23 cellular contexts compared by ENCODE assay signal in the genomic region with DNA sequence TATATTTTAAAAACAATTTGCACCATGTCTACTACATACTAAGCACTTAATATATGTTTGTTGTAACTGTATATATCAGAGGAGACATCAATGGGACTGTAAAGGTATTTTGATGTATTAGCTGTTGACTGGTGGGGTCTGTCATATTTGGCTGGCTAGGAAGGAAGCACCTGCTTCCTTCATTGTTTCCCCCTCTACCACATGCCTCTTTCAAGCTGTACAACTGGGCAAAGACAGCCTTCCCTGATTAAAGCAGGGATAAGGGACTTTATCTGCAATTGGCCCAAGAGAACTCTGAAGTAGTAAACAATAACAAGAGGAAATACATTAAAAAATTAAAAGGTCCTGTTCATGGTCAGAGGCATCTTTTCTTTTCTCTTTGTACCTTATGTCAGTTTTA. TPM values are rescaled to one million over a fixed set of nuclear protein-coding genes. Genes with fewer than 3 reads are reported as not detected.
A peak's percentile ranks its signal among the peaks of the same experiment; 100 is the strongest.
DNase-seq lines count a peak whose midpoint lies in the region; ATAC-seq and TF ChIP-seq lines count a peak whose summit lies in the region.
"Had no signal": no experiment of that assay in that cellular context is flagged by ENCODE, and none has a peak within 500 bp of the region (broad histone marks: within the 10 kb centered on the region; RNA-seq: fewer than 3 reads in every experiment).

No MANE protein-coding gene starts in this region.

- no peak overlapping the region for H4K91ac ChIP-seq in trophoblast cell (ENCODE audit: low read depth, low read length)

- H3K27ac Mint-ChIP-seq in activated naive CD8-positive, alpha-beta T cell treated with anti-CD3 and anti-CD28 coated beads, Interleukin-2, amount 10 ng/mL, durations not matched to agents 7 days and 5 days: no peak overlapping the region
- no peak overlapping the region for H3K27ac Mint-ChIP-seq in activated naive CD8-positive, alpha-beta T cell treated with anti-CD3 and anti-CD28 coated beads for 36 hours

- H3K36me3 ChIP-seq in trophoblast cell (ENCODE audit: control insufficient read depth in 1 of 2, insufficient read depth in 2 of 2, low read length in 2 of 2): no peaks in the 10 kb centered on the region
- H3K36me3 ChIP-seq: HAP-1 had no signal

- peaks cover 54% of the 10 kb centered on the region for H3K4me1 Mint-ChIP-seq in activated naive CD8-positive, alpha-beta T cell treated with anti-CD3 and anti-CD28 coated beads, Interleukin-2, amount 10 ng/mL, durations not matched to agents 7 days and 5 days
- peaks cover 60% of the 10 kb centered on the region for H3K4me1 Mint-ChIP-seq in activated naive CD8-positive, alpha-beta T cell treated with anti-CD3 and anti-CD28 coated beads for 36 hours

- no peak overlapping the region for H2AFZ ChIP-seq in trophoblast cell (ENCODE audit: insufficient read depth, low read length, poor library complexity)

- no peak overlapping the region for H3K14ac ChIP-seq in trophoblast cell (ENCODE audit: low read length)

- no peak overlapping the region for H3K4me3 ChIP-seq in Jurkat, Clone E6-1 (ENCODE audit: low read length)
- no peak overlapping the region for H3K4me3 ChIP-seq in trophoblast cell (ENCODE audit: low read depth, low read length)
- H3K4me3 ChIP-seq: A549, HAP-1 had no signal

- H3K27me3 ChIP-seq in trophoblast cell (ENCODE audit: insufficient read depth, low read length): no peaks in the 10 kb centered on the region

- no peak for DNase-seq in activated naive CD8-positive, alpha-beta T cell treated with anti-CD3 and anti-CD28 coated beads, Interleukin-2, amount 10 ng/mL, durations not matched to agents 7 days and 5 days
- no peak for DNase-seq in activated naive CD8-positive, alpha-beta T cell treated with anti-CD3 and anti-CD28 coated beads for 36 hours
- DNase-seq in Jurkat, Clone E6-1 (ENCODE audit: low read depth, low spot score): peak; percentile 61
- peak; percentile 71 to 88 for DNase-seq in dermis microvascular lymphatic vessel endothelial cell (ENCODE audit: low read depth in 2 of 2)
- DNase-seq in pulmonary artery endothelial cell (ENCODE audit: low read depth, low spot score): peak; percentile 63
- DNase-seq in GM13976 (ENCODE audit: low spot score): no peak
- no peak for DNase-seq in trophoblast cell
- DNase-seq in NCI-H2107 treated with DMSO at 0.1 percent for 48 hours (lab: John Stamatoyannopoulos, UW; ENCODE audit: unreplicated experiment): no peak
- DNase-seq: Calu3; CD4-positive, CD25-positive, alpha-beta regulatory T cell; DMS79; NCI-H1105 treated with DMSO at 0.1 percent for 48 hours; NCI-H1694 treated with DMSO at 0.1 percent for 48 hours; NCI-H2107; NCI-H226; NCI-H526; NK-92 treated with Interleukin-12 subunit alpha and Interleukin-12 subunit beta, amount 100 ng/mL, for 24 hours; SHP77; SK-N-SH had no signal

- H3K18ac ChIP-seq in trophoblast cell (ENCODE audit: low read length): no peak overlapping the region

- H3K4ac ChIP-seq in trophoblast cell (ENCODE audit: low read depth, low read length): no peak overlapping the region

- no peaks in the 10 kb centered on the region for H3K9me3 ChIP-seq in trophoblast cell (ENCODE audit: insufficient read depth, low read depth, low read length)
- H3K9me3 ChIP-seq: A549, HAP-1, SK-N-SH had no signal

- in situ Hi-C loops in GM13976 (cut with MboI; ENCODE audit: low sequenced_read_pairs, unreplicated experiment): no loop called here

- no peak overlapping the region for H2AK5ac ChIP-seq in trophoblast cell (ENCODE audit: low read length)

- H3K36me3 Mint-ChIP-seq in activated naive CD8-positive, alpha-beta T cell treated with anti-CD3 and anti-CD28 coated beads, Interleukin-2, amount 10 ng/mL, durations not matched to agents 7 days and 5 days: peaks cover 7% of the 10 kb centered on the region
- no peaks in the 10 kb centered on the region for H3K36me3 Mint-ChIP-seq in activated naive CD8-positive, alpha-beta T cell treated with anti-CD3 and anti-CD28 coated beads for 36 hours
- H3K36me3 Mint-ChIP-seq: CD4-positive, CD25-positive, alpha-beta regulatory T cell had no signal

- no peaks in the 10 kb centered on the region for H3K79me1 ChIP-seq in trophoblast cell (ENCODE audit: low read length)

- H3K79me2 ChIP-seq in trophoblast cell (ENCODE audit: control insufficient read depth, insufficient read depth, low read length, poor library complexity): no peaks in the 10 kb centered on the region

- no peak overlapping the region for H3K4me2 ChIP-seq in trophoblast cell (ENCODE audit: low read length)
- H3K4me2 ChIP-seq: A549, SK-N-SH had no signal

- H3K4me1 ChIP-seq in trophoblast cell (ENCODE audit: control insufficient read depth in 1 of 2, insufficient read depth in 2 of 2, low read length in 2 of 2): no peaks in the 10 kb centered on the region
- H3K4me1 ChIP-seq: A549, HAP-1 had no signal

- no peak overlapping the region for H2BK120ac ChIP-seq in trophoblast cell (ENCODE audit: insufficient read depth, low read length, poor library complexity)

- H3K23ac ChIP-seq in trophoblast cell (ENCODE audit: low read length): no peak overlapping the region

- no peak overlapping the region for H4K8ac ChIP-seq in trophoblast cell (ENCODE audit: low read depth, low read length)

- no peak overlapping the region for H2BK5ac ChIP-seq in trophoblast cell (ENCODE audit: low read depth, low read length, poor library complexity)

- POLR2A ChIA-PET in activated naive CD8-positive, alpha-beta T cell treated with anti-CD3 and anti-CD28 coated beads, Interleukin-2, amount 10 ng/mL, durations not matched to agents 7 days and 5 days (lab: Charles Lee): interaction anchor here (1.0 to 1.7 kb wide), 2 partner anchors 36 to 266 kb away, joined by 4 to 10 read pairs; partner anchors contain the start of genes PEX12 and TAF15

- H3K4me3 Mint-ChIP-seq in activated naive CD8-positive, alpha-beta T cell treated with anti-CD3 and anti-CD28 coated beads, Interleukin-2, amount 10 ng/mL, durations not matched to agents 7 days and 5 days: peak overlapping the region; percentile 6
- no peak overlapping the region for H3K4me3 Mint-ChIP-seq in activated naive CD8-positive, alpha-beta T cell treated with anti-CD3 and anti-CD28 coated beads for 36 hours

- TF ChIP-seq CTCF in GM13976 (IDR thresholded peaks at IDR 0.05; ENCODE audit: borderline replicate concordance, control extremely low read depth, extremely low read depth, insufficient read depth, missing control alignments): no peak

- ATAC-seq in activated naive CD8-positive, alpha-beta T cell treated with anti-CD3 and anti-CD28 coated beads, Interleukin-2, amount 10 ng/mL, durations not matched to agents 7 days and 5 days (ENCODE audit: low read depth): no peak
- ATAC-seq: A549 had no signal

- no peak overlapping the region for H2BK12ac ChIP-seq in trophoblast cell (ENCODE audit: low read length)

- H3K9me3 Mint-ChIP-seq in activated naive CD8-positive, alpha-beta T cell treated with anti-CD3 and anti-CD28 coated beads, Interleukin-2, amount 10 ng/mL, durations not matched to agents 7 days and 5 days: no peaks in the 10 kb centered on the region
- H3K9me3 Mint-ChIP-seq in activated naive CD8-positive, alpha-beta T cell treated with anti-CD3 and anti-CD28 coated beads for 36 hours: no peaks in the 10 kb centered on the region

- no peak overlapping the region for H4K12ac ChIP-seq in trophoblast cell (ENCODE audit: low read depth, low read length)

- no peaks in the 10 kb centered on the region for H3K27me3 Mint-ChIP-seq in activated naive CD8-positive, alpha-beta T cell treated with anti-CD3 and anti-CD28 coated beads, Interleukin-2, amount 10 ng/mL, durations not matched to agents 7 days and 5 days
- H3K27me3 Mint-ChIP-seq in activated naive CD8-positive, alpha-beta T cell treated with anti-CD3 and anti-CD28 coated beads for 36 hours: no peaks in the 10 kb centered on the region
- H3K27me3 Mint-ChIP-seq: CD4-positive, CD25-positive, alpha-beta regulatory T cell had no signal

- no peak overlapping the region for H3K9ac ChIP-seq in trophoblast cell (ENCODE audit: low read length)
- H3K9ac ChIP-seq: SK-N-SH had no signal

- no peak overlapping the region for H3K27ac ChIP-seq in trophoblast cell (ENCODE audit: low read depth, low read length)
- H3K27ac ChIP-seq: A549 had no signal

RNA-seq across cellular contexts. Expression of gene SLFN12L, which starts 5.5 kb away (rescaled TPM):
- total RNA-seq in activated naive CD8-positive, alpha-beta T cell treated with anti-CD3 and anti-CD28 coated beads, Interleukin-2, amount 10 ng/mL, durations not matched to agents 7 days and 5 days: 100 to 1,000 TPM; 133 to 139 TPM
- total RNA-seq in activated naive CD8-positive, alpha-beta T cell treated with anti-CD3 and anti-CD28 coated beads for 36 hours: 10 to 100 TPM; 32.6 to 35.9 TPM
- polyA plus RNA-seq in Jurkat, Clone E6-1 (2012; ENCODE audit: insufficient read depth, insufficient read length): not detected
- total RNA-seq in dermis microvascular lymphatic vessel endothelial cell (under 0.01 TPM in 2 replicates), pulmonary artery endothelial cell (0.04 and 0.07 TPM in 2 replicates)
- not detected in 2 replicates for polyA plus RNA-seq in trophoblast cell (2013)
- total RNA-seq: G401, OCI-LY7 had no signal
- polyA plus RNA-seq: A549, SK-N-SH had no signal

RNA-seq across cellular contexts. Expression of gene SLFN14, which starts 17.6 kb away (rescaled TPM):
- not detected for total RNA-seq in activated naive CD8-positive, alpha-beta T cell treated with anti-CD3 and anti-CD28 coated beads, Interleukin-2, amount 10 ng/mL, durations not matched to agents 7 days and 5 days
- total RNA-seq in activated naive CD8-positive, alpha-beta T cell treated with anti-CD3 and anti-CD28 coated beads for 36 hours: under 1 TPM; 0.10 to 0.14 TPM
- polyA plus RNA-seq in Jurkat, Clone E6-1 (2012; ENCODE audit: insufficient read depth, insufficient read length): not detected
- under 0.01 TPM in 1 of 2 replicates, not detected in the other for total RNA-seq in dermis microvascular lymphatic vessel endothelial cell
- not detected in 2 replicates for total RNA-seq in pulmonary artery endothelial cell
- polyA plus RNA-seq in trophoblast cell (2013): 0.01 TPM in 1 of 2 replicates, not detected in the other
- total RNA-seq: Calu3, G401, OCI-LY7 had no signal
- polyA plus RNA-seq: A549, SK-N-SH had no signal

RNA-seq across cellular contexts. Expression of gene PEX12, which starts 35.4 kb away (rescaled TPM):
- total RNA-seq in activated naive CD8-positive, alpha-beta T cell treated with anti-CD3 and anti-CD28 coated beads, Interleukin-2, amount 10 ng/mL, durations not matched to agents 7 days and 5 days: 1 to 10 TPM; 4.4 to 4.6 TPM
- total RNA-seq in activated naive CD8-positive, alpha-beta T cell treated with anti-CD3 and anti-CD28 coated beads for 36 hours: 1 to 10 TPM; 6.6 to 6.9 TPM
- 6.6 TPM for polyA plus RNA-seq in Jurkat, Clone E6-1 (2012; ENCODE audit: insufficient read depth, insufficient read length)
- total RNA-seq in dermis microvascular lymphatic vessel endothelial cell: 2.6 and 2.8 TPM in 2 replicates
- 2.4 and 3.1 TPM in 2 replicates for total RNA-seq in pulmonary artery endothelial cell
- 3.6 and 4.0 TPM in 2 replicates for polyA plus RNA-seq in trophoblast cell (2013)

RNA-seq across cellular contexts. Expression of gene AP2B1, which starts 44.1 kb away (rescaled TPM):
- 100 to 1,000 TPM; 154 to 163 TPM for total RNA-seq in activated naive CD8-positive, alpha-beta T cell treated with anti-CD3 and anti-CD28 coated beads, Interleukin-2, amount 10 ng/mL, durations not matched to agents 7 days and 5 days
- total RNA-seq in activated naive CD8-positive, alpha-beta T cell treated with anti-CD3 and anti-CD28 coated beads for 36 hours: 100 to 1,000 TPM; 147 to 150 TPM
- 105 TPM for polyA plus RNA-seq in Jurkat, Clone E6-1 (2012; ENCODE audit: insufficient read depth, insufficient read length)
- 79.5 and 115 TPM in 2 replicates for total RNA-seq in dermis microvascular lymphatic vessel endothelial cell
- 102 TPM in 2 replicates for total RNA-seq in pulmonary artery endothelial cell
- polyA plus RNA-seq in trophoblast cell (2013): 74.9 and 77.3 TPM in 2 replicates

Comparison
In these comparisons a context has a peak if more than half of its experiments do, and no peak if none do; other contexts are left out.
1. DNase-seq: peak in Jurkat, Clone E6-1 (single experiment), dermis microvascular lymphatic vessel endothelial cell (2 of 2) and pulmonary artery endothelial cell (single experiment); none in activated naive CD8-positive, alpha-beta T cell treated with anti-CD3 and anti-CD28 coated beads, Interleukin-2, amount 10 ng/mL, durations not matched to agents 7 days and 5 days (single experiment), activated naive CD8-positive, alpha-beta T cell treated with anti-CD3 and anti-CD28 coated beads for 36 hours (single experiment), GM13976 (single experiment), trophoblast cell (0 of 2) and NCI-H2107 treated with DMSO at 0.1 percent for 48 hours (single experiment).
2. RNA of gene SLFN12L, which starts 5.5 kb away (total RNA-seq): 133 to 139 TPM in activated naive CD8-positive, alpha-beta T cell treated with anti-CD3 and anti-CD28 coated beads, Interleukin-2, amount 10 ng/mL, durations not matched to agents 7 days and 5 days and 32.6 to 35.9 TPM in activated naive CD8-positive, alpha-beta T cell treated with anti-CD3 and anti-CD28 coated beads for 36 hours; 0.04 to 0.07 TPM in pulmonary artery endothelial cell and under 0.01 TPM in dermis microvascular lymphatic vessel endothelial cell; every median in the first group is over 10 times any median in the second.